In the genomic region with DNA sequence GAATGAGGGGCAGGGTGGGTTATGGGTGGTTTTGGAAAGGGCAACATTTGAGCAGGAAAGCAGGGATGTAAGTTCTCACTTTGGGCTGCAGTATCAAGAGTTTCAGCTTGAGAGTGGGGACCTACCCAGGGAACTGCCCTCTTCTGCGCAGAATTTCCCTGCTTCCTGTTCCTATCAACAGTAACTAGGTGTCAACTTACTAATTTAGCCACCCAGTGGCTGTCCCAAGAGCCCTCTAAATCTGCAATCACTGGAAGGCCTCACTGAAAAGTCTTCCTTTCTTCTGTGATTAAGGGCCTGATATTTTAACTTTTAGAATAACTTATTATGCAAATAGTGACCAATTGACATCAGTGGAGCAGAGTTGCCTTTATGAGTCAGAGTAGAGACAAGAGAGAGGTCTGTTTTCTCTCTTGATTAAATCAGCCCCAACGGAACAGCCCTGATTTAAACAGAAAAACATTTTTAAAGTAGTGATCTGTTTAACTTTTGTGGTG, we compare ENCODE assay signal across 9 cellular contexts.
A peak's percentile ranks its signal among the peaks of the same experiment; 100 is the strongest.
DNase-seq lines count a peak whose midpoint lies in the region; ATAC-seq and TF ChIP-seq lines count a peak whose summit lies in the region.
"Had no signal": no experiment of that assay in that cellular context is flagged by ENCODE, and none has a peak within 500 bp of the region (broad histone marks: within the 10 kb centered on the region; RNA-seq: fewer than 3 reads in every experiment).

No MANE protein-coding gene starts in this region.

- no peaks in the 10 kb centered on the region for H3K27me3 ChIP-seq in breast epithelium
- H3K27me3 ChIP-seq in OCI-LY1 (ENCODE audit: insufficient read depth, low read length) = no peaks in the 10 kb centered on the region

- no peaks in the 10 kb centered on the region for H3K9me3 Mint-ChIP-seq in MCF 10A (ENCODE audit: unreplicated experiment)
- H3K9me3 Mint-ChIP-seq: activated naive CD8-positive, alpha-beta T cell treated with anti-CD3 and anti-CD28 coated beads, Interleukin-2, amount 10 ng/mL, durations not matched to agents 7 days and 5 days had no signal

- peaks cover 14% of the 10 kb centered on the region for H3K4me1 Mint-ChIP-seq in MCF 10A (ENCODE audit: insufficient read depth, unreplicated experiment)

- POLR2A ChIA-PET in MCF 10A (lab: Yijun Ruan, JAX) = interaction anchor here (0.6 to 1.1 kb wide), 4 partner anchors 28 to 435 kb away, joined by 3 to 4 read pairs (median 3); no protein-coding TSS in a partner anchor

- H3K27ac ChIP-seq in breast epithelium = peak overlapping the region; percentile 23 to 41
- peak overlapping the region; percentile 96 for H3K27ac ChIP-seq in OCI-LY1 (ENCODE audit: low read depth, low read length, poor library complexity, severe bottlenecking)

- no peaks in the 10 kb centered on the region for H3K27me3 Mint-ChIP-seq in MCF 10A (ENCODE audit: insufficient read depth, unreplicated experiment)
- H3K27me3 Mint-ChIP-seq: activated naive CD8-positive, alpha-beta T cell treated with anti-CD3 and anti-CD28 coated beads, Interleukin-2, amount 10 ng/mL, durations not matched to agents 7 days and 5 days had no signal

- no peaks in the 10 kb centered on the region for H4K20me1 ChIP-seq in OCI-LY1 (ENCODE audit: insufficient read depth, low read length)

- H3K4me3 ChIP-seq in breast epithelium (no peak overlapping the region), OCI-LY1 (ENCODE audit: low read depth, low read length, poor library complexity, severe bottlenecking) (no peak overlapping the region), fibroblast of villous mesenchyme (ENCODE audit: low read depth, low read length) (no peak overlapping the region)

- H3K4me1 ChIP-seq in breast epithelium (no peaks in the 10 kb centered on the region), OCI-LY1 (ENCODE audit: insufficient read depth, low read length, severe bottlenecking) (peaks cover 68% of the 10 kb centered on the region)

- DNase-seq in breast epithelium (ENCODE audit: low spot score in 2 of 2) (no peak), MCF 10A (ENCODE audit: unreplicated experiment) (no peak), fibroblast of villous mesenchyme (ENCODE audit: low read depth) (peak; percentile 95), NCI-H2227 (lab: John Stamatoyannopoulos, UW; ENCODE audit: unreplicated experiment) (no peak), NCI-H774 (lab: John Stamatoyannopoulos, UW) (no peak), epidermal melanocyte (ENCODE audit: insufficient read length, low spot score) (no peak)
- DNase-seq: activated naive CD8-positive, alpha-beta T cell treated with anti-CD3 and anti-CD28 coated beads, Interleukin-2, amount 10 ng/mL, durations not matched to agents 7 days and 5 days had no signal

- no peaks in the 10 kb centered on the region for H3F3A ChIP-seq in OCI-LY1 (ENCODE audit: insufficient read depth, low read length)

- no peak for TF ChIP-seq CTCF in breast epithelium (IDR thresholded peaks at IDR 0.05)
- no peak for TF ChIP-seq CTCF in MCF 10A (IDR thresholded peaks at IDR 0.05; ENCODE audit: unreplicated experiment)
- TF ChIP-seq CTCF in OCI-LY1 (IDR thresholded peaks at IDR 0.05; ENCODE audit: low read length) = no peak
- no peak for TF ChIP-seq CTCF in fibroblast of villous mesenchyme (IDR thresholded peaks at IDR 0.05; ENCODE audit: insufficient read depth, low read depth, low read length)

- ATAC-seq in HG02763 (IDR thresholded peaks at IDR 0.05; ENCODE audit: unreplicated experiment) = peak; percentile 68

- CTCF ChIA-PET in MCF 10A (lab: Yijun Ruan, JAX) = interaction anchor here (0.6 to 1.2 kb wide), 5 partner anchors 9 to 1470 kb away, joined by 3 to 4 read pairs (median 3); no protein-coding TSS in a partner anchor

- no peaks in the 10 kb centered on the region for H3K36me3 Mint-ChIP-seq in MCF 10A (ENCODE audit: insufficient read depth, unreplicated experiment)

- intact Hi-C loops in breast epithelium (cut with DNase I; ENCODE audit: low total_unique reads) (no loop called here), MCF 10A (cut with micrococcal nuclease) (no loop called here)

- no peak overlapping the region for H3K9ac ChIP-seq in OCI-LY1 (ENCODE audit: low read length)

- no peak overlapping the region for H3K27ac Mint-ChIP-seq in MCF 10A (ENCODE audit: low read depth, unreplicated experiment)
- H3K27ac Mint-ChIP-seq: activated naive CD8-positive, alpha-beta T cell treated with anti-CD3 and anti-CD28 coated beads, Interleukin-2, amount 10 ng/mL, durations not matched to agents 7 days and 5 days had no signal

- H3K9me3 ChIP-seq in breast epithelium (no peaks in the 10 kb centered on the region), OCI-LY1 (ENCODE audit: low read length) (no peaks in the 10 kb centered on the region)

- BruUV-seq in MCF 10A (replicated peaks; lab: Mats Ljungman, UMichigan) = no TSS peak

- H3K36me3 ChIP-seq in breast epithelium (no peaks in the 10 kb centered on the region), OCI-LY1 (ENCODE audit: insufficient read depth, low read length) (no peaks in the 10 kb centered on the region)

- H3K79me2 ChIP-seq in OCI-LY1 (ENCODE audit: insufficient read depth, low read length) = no peaks in the 10 kb centered on the region

- no peak for TF ChIP-seq POLR2A in breast epithelium (IDR thresholded peaks at IDR 0.05)

- peak overlapping the region; percentile 31; the same call in 1 of the 2 replicates for H2AFZ ChIP-seq in OCI-LY1 (ENCODE audit: low read length)

- H3K4me3 Mint-ChIP-seq in MCF 10A (ENCODE audit: unreplicated experiment) = no peak overlapping the region
- H3K4me3 Mint-ChIP-seq: activated naive CD8-positive, alpha-beta T cell treated with anti-CD3 and anti-CD28 coated beads, Interleukin-2, amount 10 ng/mL, durations not matched to agents 7 days and 5 days had no signal

- no peaks in the 10 kb centered on the region for H3K9me2 ChIP-seq in OCI-LY1 (ENCODE audit: low read depth, low read length)

- no peak overlapping the region for H3K4me2 ChIP-seq in OCI-LY1 (ENCODE audit: low read length)
